2 cellular contexts compared by ENCODE assay signal in the genomic region with DNA sequence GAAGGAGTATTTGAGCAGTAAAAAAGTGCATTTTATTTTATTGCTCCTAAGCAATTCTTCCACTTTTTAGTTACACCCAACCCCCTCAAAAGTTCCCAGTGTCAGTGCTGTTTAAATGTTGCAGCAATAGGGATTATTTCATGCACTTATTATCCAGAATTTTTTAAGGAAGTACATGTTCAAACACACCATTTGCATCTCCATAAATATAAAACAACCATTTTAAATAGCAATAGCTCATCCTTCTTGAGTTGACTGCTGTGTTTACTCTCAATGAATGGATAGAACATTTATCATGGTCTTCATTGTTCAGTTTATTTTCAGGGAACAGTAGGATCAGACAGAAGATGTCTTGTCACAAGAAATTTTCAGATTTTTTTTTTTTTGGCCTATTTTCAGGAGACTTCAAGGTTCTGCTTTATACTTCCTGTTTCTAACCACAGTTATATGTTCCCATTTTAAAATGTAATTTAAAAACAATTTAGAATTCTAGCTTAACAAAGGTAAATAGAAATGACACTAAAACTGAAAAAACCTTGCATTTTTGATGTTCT.
TF ChIP-seq lines count a peak whose summit lies in the region.

No MANE protein-coding gene starts in this region.

TF ChIP-seq in SK-N-SH, 30 proteins besides CTCF, POLR2A, EP300 and RAD21 (continued from another document):
- TF ChIP-seq EZH2phosphoT487 (IDR thresholded peaks at IDR 0.05; ENCODE audit: borderline replicate concordance, low read depth) (no peak), SIN3A (IDR thresholded peaks at IDR 0.05; ENCODE audit: borderline replicate concordance, low read depth, low read length) (no peak), YY1 (IDR thresholded peaks at IDR 0.05; ENCODE audit: low read depth) (no peak), NRF1 (IDR thresholded peaks at IDR 0.05; ENCODE audit: low read depth, low read length) (no peak), RXRA (IDR thresholded peaks at IDR 0.05; ENCODE audit: borderline replicate concordance, low read depth) (no peak), MXI1 (IDR thresholded peaks at IDR 0.05; ENCODE audit: low read depth, low read length) (no peak)

TF ChIP-seq in SK-N-SH treated with all-trans-retinoic acid at 6 μM for 48 hours, 23 proteins besides CTCF, POLR2A, EP300 and RAD21 (continued from another document):
- TF ChIP-seq, protein P1, sequence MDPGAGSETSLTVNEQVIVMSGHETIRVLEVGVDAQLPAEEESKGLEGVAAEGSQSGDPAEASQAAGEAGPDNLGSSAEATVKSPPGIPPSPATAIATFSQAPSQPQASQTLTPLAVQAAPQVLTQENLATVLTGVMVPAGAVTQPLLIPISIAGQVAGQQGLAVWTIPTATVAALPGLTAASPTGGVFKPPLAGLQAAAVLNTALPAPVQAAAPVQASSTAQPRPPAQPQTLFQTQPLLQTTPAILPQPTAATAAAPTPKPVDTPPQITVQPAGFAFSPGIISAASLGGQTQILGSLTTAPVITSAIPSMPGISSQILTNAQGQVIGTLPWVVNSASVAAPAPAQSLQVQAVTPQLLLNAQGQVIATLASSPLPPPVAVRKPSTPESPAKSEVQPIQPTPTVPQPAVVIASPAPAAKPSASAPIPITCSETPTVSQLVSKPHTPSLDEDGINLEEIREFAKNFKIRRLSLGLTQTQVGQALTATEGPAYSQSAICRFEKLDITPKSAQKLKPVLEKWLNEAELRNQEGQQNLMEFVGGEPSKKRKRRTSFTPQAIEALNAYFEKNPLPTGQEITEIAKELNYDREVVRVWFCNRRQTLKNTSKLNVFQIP (CRISPR knock-in tag; IDR thresholded peaks at IDR 0.05; ENCODE audit: borderline replicate concordance, low read depth), result no peak
- TF ChIP-seq ARNTL (CRISPR knock-in tag; IDR thresholded peaks at IDR 0.05; ENCODE audit: borderline replicate concordance, low read depth) (no peak), TCF4 (CRISPR knock-in tag; IDR thresholded peaks at IDR 0.05; ENCODE audit: borderline replicate concordance) (no peak), ZFP3 (CRISPR knock-in tag; IDR thresholded peaks at IDR 0.05) (no peak), ISL1 (CRISPR knock-in tag; IDR thresholded peaks at IDR 0.05) (no peak)
- TF ChIP-seq, protein P2, sequence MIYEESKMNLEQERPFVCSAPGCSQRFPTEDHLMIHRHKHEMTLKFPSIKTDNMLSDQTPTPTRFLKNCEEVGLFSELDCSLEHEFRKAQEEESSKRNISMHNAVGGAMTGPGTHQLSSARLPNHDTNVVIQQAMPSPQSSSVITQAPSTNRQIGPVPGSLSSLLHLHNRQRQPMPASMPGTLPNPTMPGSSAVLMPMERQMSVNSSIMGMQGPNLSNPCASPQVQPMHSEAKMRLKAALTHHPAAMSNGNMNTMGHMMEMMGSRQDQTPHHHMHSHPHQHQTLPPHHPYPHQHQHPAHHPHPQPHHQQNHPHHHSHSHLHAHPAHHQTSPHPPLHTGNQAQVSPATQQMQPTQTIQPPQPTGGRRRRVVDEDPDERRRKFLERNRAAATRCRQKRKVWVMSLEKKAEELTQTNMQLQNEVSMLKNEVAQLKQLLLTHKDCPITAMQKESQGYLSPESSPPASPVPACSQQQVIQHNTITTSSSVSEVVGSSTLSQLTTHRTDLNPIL (CRISPR knock-in tag; IDR thresholded peaks at IDR 0.05; ENCODE audit: low read depth), result no peak
